Comparison of ENCODE assay signal across 8 cellular contexts in genomic region chr14:75050852-75051555, GRCh38. TPM values are rescaled to one million over a fixed set of nuclear protein-coding genes. Genes with fewer than 3 reads are reported as not detected.
A peak's percentile ranks its signal among the peaks of the same experiment; 100 is the strongest.
DNase-seq lines count a peak whose midpoint lies in the region; ATAC-seq, FAIRE-seq and TF ChIP-seq lines count a peak whose summit lies in the region.

MLH3 (minus strand) TSS chr14:75051467; CDS start chr14:75049655, 1,812 bp downstream.

- H4K20me1 ChIP-seq in keratinocyte (ENCODE audit: control insufficient read depth, extremely low read depth, insufficient read depth, low read length), result no peaks in the 10 kb centered on the region

- DNase-seq in NCI-H82 (lab: John Stamatoyannopoulos, UW) (peak; percentile 69), NCI-H82 treated with DMSO at 0.1 percent for 48 hours (lab: John Stamatoyannopoulos, UW; ENCODE audit: unreplicated experiment) (no peak), NCI-H345 treated with DMSO at 0.1 percent for 48 hours (lab: John Stamatoyannopoulos, UW; ENCODE audit: unreplicated experiment) (peak; percentile 81), cerebellar cortex (ENCODE audit: low spot score) (peak; percentile 85), keratinocyte (ENCODE audit: low read depth, low spot score) (no peak)
- DNase-seq in activated CD4-positive, alpha-beta T cell treated with anti-CD3 and anti-CD28 coated beads for 1 hour, result peak; percentile 74
- DNase-seq in stimulated activated CD4-positive, alpha-beta T cell treated with anti-CD3 and anti-CD28 coated beads, Interleukin-12 subunit alpha, Interleukin-12 subunit beta, amount 100 ng/mL, for 48 hours (ENCODE audit: low read depth in 2 of 3, low spot score in 1 of 3), result peak; percentile 56 to 74 (median 58)

- peak within 1 kb of the TSS; percentile 66 for H3K9ac ChIP-seq in keratinocyte (ENCODE audit: control insufficient read depth, extremely low read depth, insufficient read depth, low read length)

- H3K4me2 ChIP-seq in keratinocyte (ENCODE audit: control insufficient read depth, extremely low read depth, insufficient read depth, low read depth, low read length), result peak within 1 kb of the TSS; percentile 84

- FAIRE-seq in keratinocyte (lab: Jason Lieb, UNC), result peak; percentile 39

- H3K4me3 ChIP-seq in keratinocyte (ENCODE audit: control insufficient read depth in 2 of 3, extremely low read depth in 1 of 3, insufficient read depth in 2 of 3, low read depth in 1 of 3, low read length in 3 of 3), result peak within 1 kb of the TSS; percentile 40 to 66 (median 52)

- ATAC-seq in HG03175 (IDR thresholded peaks at IDR 0.05; ENCODE audit: unreplicated experiment), result peak; percentile 76

- peaks cover 20% of the 10 kb centered on the region for H3K4me1 ChIP-seq in keratinocyte (ENCODE audit: control insufficient read depth, extremely low read depth, insufficient read depth, low read length)

- H2AFZ ChIP-seq in keratinocyte (ENCODE audit: control insufficient read depth, low read length), result peak within 1 kb of the TSS; percentile 34

- no peaks in the 10 kb centered on the region for H3K9me3 ChIP-seq in keratinocyte (ENCODE audit: control insufficient read depth, low read depth, low read length)

- H3K79me2 ChIP-seq in keratinocyte (ENCODE audit: control insufficient read depth, insufficient read depth, low read length), result peaks cover 3% of the 10 kb centered on the region

- dilution Hi-C loops in keratinocyte (cut with MboI; ENCODE audit: extremely low pct_ligation_motif_present, low sequenced_read_pairs), result no loop called here

- no peaks in the 10 kb centered on the region for H3K9me1 ChIP-seq in keratinocyte (ENCODE audit: control insufficient read depth, extremely low read depth, insufficient read depth, low read length)

- peak in 1 of 3 experiments; percentile 14 for TF ChIP-seq CTCF in keratinocyte (optimal IDR thresholded peaks at IDR 0.05 in 1 of 3, IDR thresholded peaks at IDR 0.05 in 1 of 3, conservative IDR thresholded peaks at IDR 0.05 in 1 of 3; ENCODE audit: extremely low read depth in 1 of 3, insufficient read depth in 2 of 3, low read length in 3 of 3)

- H3K27ac ChIP-seq in keratinocyte (ENCODE audit: control insufficient read depth, insufficient read depth, low read length), result peak within 1 kb of the TSS; percentile 40

- H3K36me3 ChIP-seq in keratinocyte (ENCODE audit: control insufficient read depth in 2 of 2, extremely low read depth in 1 of 2, insufficient read depth in 2 of 2, low read length in 2 of 2), result peaks cover 3 to 8% of the 10 kb centered on the region in 2 experiments

- H3K27me3 ChIP-seq in keratinocyte (ENCODE audit: control insufficient read depth, extremely low read depth, insufficient read depth, low read length), result no peaks in the 10 kb centered on the region

RNA-seq across cellular contexts. Expression of gene MLH3, which starts in this region (rescaled TPM):
- 8.8 to 13.8 TPM (median 13.0 TPM) in 3 replicates for polyA plus RNA-seq in keratinocyte
- polyA plus RNA-seq in keratinocyte (2011; ENCODE audit: low read depth), result 6.0 TPM
- 4.3 and 10.2 TPM in 2 replicates for polyA plus RNA-seq in keratinocyte (2011; cell fraction: cytosol; rRNA removed)
- polyA plus RNA-seq in keratinocyte (2011; cell fraction: nucleus; rRNA removed), result 24.2 and 25.3 TPM in 2 replicates
- 6.8 and 9.0 TPM in 2 replicates for polyA plus RNA-seq in keratinocyte (2012; ENCODE audit: low replicate concordance)
- polyA minus RNA-seq in keratinocyte, result 11.0 to 25.6 TPM (median 12.0 TPM) in 3 replicates
- 3.3 TPM for polyA minus RNA-seq in keratinocyte (2011; cell fraction: cytosol; rRNA and poly(A)+ RNA removed)
- 12.9 and 23.2 TPM in 2 replicates for polyA minus RNA-seq in keratinocyte (2011; cell fraction: nucleus; rRNA and poly(A)+ RNA removed)

Comparison
In these comparisons a context has a peak if more than half of its experiments do, and no peak if none do; other contexts are left out.
1. DNase-seq: peak in NCI-H82 (single experiment), NCI-H345 treated with DMSO at 0.1 percent for 48 hours (single experiment), activated CD4-positive, alpha-beta T cell treated with anti-CD3 and anti-CD28 coated beads for 1 hour (single experiment), cerebellar cortex (single experiment) and stimulated activated CD4-positive, alpha-beta T cell treated with anti-CD3 and anti-CD28 coated beads, Interleukin-12 subunit alpha, Interleukin-12 subunit beta, amount 100 ng/mL, for 48 hours (3 of 3); none in NCI-H82 treated with DMSO at 0.1 percent for 48 hours (single experiment) and keratinocyte (single experiment).